In the genomic region with DNA sequence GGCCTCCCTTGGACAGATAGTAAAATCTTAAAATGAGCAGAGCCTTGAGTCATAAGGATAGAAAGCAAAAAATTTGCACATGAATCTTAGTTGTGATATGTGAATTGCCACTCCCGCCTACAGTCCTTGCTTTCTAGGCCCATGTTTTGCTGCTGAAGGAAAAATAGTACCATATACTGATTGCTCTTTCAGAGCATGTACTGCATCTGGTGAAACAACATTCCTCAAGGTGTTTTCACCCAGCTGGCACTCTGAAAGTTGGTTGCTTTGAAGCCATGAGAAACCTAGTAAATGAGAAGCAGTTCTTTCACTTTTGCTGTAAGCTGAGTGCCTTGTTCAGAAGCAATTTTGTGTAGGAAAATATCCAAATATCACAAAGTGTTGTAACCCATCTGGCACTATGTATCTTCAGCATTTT, we compare ENCODE assay signal across 12 cellular contexts. TPM values are rescaled to one million over a fixed set of nuclear protein-coding genes. Genes with fewer than 3 reads are reported as not detected.
DNase-seq lines count a peak whose midpoint lies in the region; ATAC-seq and TF ChIP-seq lines count a peak whose summit lies in the region.
"Had no signal": no experiment of that assay in that cellular context is flagged by ENCODE, and none has a peak within 500 bp of the region (broad histone marks: within the 10 kb centered on the region; RNA-seq: fewer than 3 reads in every experiment).

No MANE protein-coding gene starts in this region.

- no peak overlapping the region for H3K27ac ChIP-seq in CD4-positive, alpha-beta T cell (ENCODE audit: low read depth, low read length)

- H3K9me3 Mint-ChIP-seq in CD4-positive, alpha-beta T cell = no peaks in the 10 kb centered on the region
- H3K9me3 Mint-ChIP-seq: central memory CD8-positive, alpha-beta T cell; natural killer cell treated with Interleukin-12 subunit alpha and Interleukin-12 subunit beta and Interleukin-15 and Interleukin-18, amount 100 ng/mL, for 72 hours had no signal

- no peak overlapping the region for H3K4me3 Mint-ChIP-seq in CD4-positive, alpha-beta T cell
- H3K4me3 Mint-ChIP-seq: central memory CD8-positive, alpha-beta T cell; natural killer cell treated with Interleukin-12 subunit alpha and Interleukin-12 subunit beta and Interleukin-15 and Interleukin-18, amount 100 ng/mL, for 72 hours had no signal

- H3K36me3 Mint-ChIP-seq in CD4-positive, alpha-beta T cell (ENCODE audit: low read depth) = peaks cover 86% of the 10 kb centered on the region

- peaks cover 63% of the 10 kb centered on the region for H3K4me1 Mint-ChIP-seq in CD4-positive, alpha-beta T cell (ENCODE audit: low read depth)

- H3K4me3 ChIP-seq in epithelial cell of esophagus (ENCODE audit: low read length) = no peak overlapping the region
- H3K4me3 ChIP-seq: uterus had no signal

- no peak for DNase-seq in CD4-positive, alpha-beta T cell
- DNase-seq in epithelial cell of esophagus (ENCODE audit: low read depth) = peak; percentile 83
- DNase-seq in SIG-M5 (lab: John Stamatoyannopoulos, UW) = no peak
- DNase-seq in NOMO-1 (lab: John Stamatoyannopoulos, UW; ENCODE audit: unreplicated experiment in 2 of 2) = no peak
- no peak for DNase-seq in OCI-M2 (lab: John Stamatoyannopoulos, UW; ENCODE audit: unreplicated experiment)
- DNase-seq: GDM1, uterus had no signal

- peak overlapping the region; percentile 34 for H3K27ac Mint-ChIP-seq in CD4-positive, alpha-beta T cell

- intact Hi-C loops in CD4-positive, alpha-beta T cell (cut with DNase I, micrococcal nuclease) = loop anchor here in 1 of 2 experiments (10.0 kb wide), 1 partner anchor 935 kb away; a partner anchor contains a TSS

- CTCF ChIA-PET in CD4-positive, alpha-beta T cell (lab: Charles Lee) = no interaction called here

- no peaks in the 10 kb centered on the region for H3K9me3 ChIP-seq in CD4-positive, alpha-beta T cell (ENCODE audit: control insufficient read depth, low read length)
- H3K9me3 ChIP-seq: uterus had no signal

- no peaks in the 10 kb centered on the region for H3K27me3 Mint-ChIP-seq in CD4-positive, alpha-beta T cell
- H3K27me3 Mint-ChIP-seq: central memory CD8-positive, alpha-beta T cell; natural killer cell treated with Interleukin-12 subunit alpha and Interleukin-12 subunit beta and Interleukin-15 and Interleukin-18, amount 100 ng/mL, for 72 hours had no signal

- no peaks in the 10 kb centered on the region for H3K27me3 ChIP-seq in CD4-positive, alpha-beta T cell (ENCODE audit: control insufficient read depth, insufficient read depth, low read length)
- H3K27me3 ChIP-seq: uterus had no signal

- POLR2A ChIA-PET in CD4-positive, alpha-beta T cell (lab: Charles Lee) = interaction anchor here (1.3 kb wide), 1 partner anchor 23 kb away, joined by 3 read pairs; a partner anchor contains a TSS

- ATAC-seq in CD4-positive, alpha-beta T cell (ENCODE audit: poor library complexity) = no peak
- peak; percentile 57 for ATAC-seq in GM19397 (IDR thresholded peaks at IDR 0.05; ENCODE audit: unreplicated experiment)
- ATAC-seq in HG03159 (IDR thresholded peaks at IDR 0.05; ENCODE audit: unreplicated experiment) = peak; percentile 65
- no peak for ATAC-seq in SK-N-SH treated with all-trans-retinoic acid at 6 μM for 48 hours

- TF ChIP-seq CTCF in CD4-positive, alpha-beta T cell (IDR thresholded peaks at IDR 0.05) = no peak
- no peak for TF ChIP-seq CTCF in epithelial cell of esophagus (IDR thresholded peaks at IDR 0.05; ENCODE audit: insufficient read depth, low read depth, low read length, missing control alignments)

TF ChIP-seq in SK-N-SH treated with all-trans-retinoic acid at 6 μM for 48 hours, 23 proteins besides CTCF, POLR2A, EP300 and RAD21:
- TF ChIP-seq ZNF565 (CRISPR knock-in tag; conservative IDR thresholded peaks at IDR 0.05; ENCODE audit: low read depth) = no peak
- TF ChIP-seq, protein P1, sequence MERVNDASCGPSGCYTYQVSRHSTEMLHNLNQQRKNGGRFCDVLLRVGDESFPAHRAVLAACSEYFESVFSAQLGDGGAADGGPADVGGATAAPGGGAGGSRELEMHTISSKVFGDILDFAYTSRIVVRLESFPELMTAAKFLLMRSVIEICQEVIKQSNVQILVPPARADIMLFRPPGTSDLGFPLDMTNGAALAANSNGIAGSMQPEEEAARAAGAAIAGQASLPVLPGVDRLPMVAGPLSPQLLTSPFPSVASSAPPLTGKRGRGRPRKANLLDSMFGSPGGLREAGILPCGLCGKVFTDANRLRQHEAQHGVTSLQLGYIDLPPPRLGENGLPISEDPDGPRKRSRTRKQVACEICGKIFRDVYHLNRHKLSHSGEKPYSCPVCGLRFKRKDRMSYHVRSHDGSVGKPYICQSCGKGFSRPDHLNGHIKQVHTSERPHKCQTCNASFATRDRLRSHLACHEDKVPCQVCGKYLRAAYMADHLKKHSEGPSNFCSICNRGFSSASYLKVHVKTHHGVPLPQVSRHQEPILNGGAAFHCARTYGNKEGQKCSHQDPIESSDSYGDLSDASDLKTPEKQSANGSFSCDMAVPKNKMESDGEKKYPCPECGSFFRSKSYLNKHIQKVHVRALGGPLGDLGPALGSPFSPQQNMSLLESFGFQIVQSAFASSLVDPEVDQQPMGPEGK (CRISPR knock-in tag; IDR thresholded peaks at IDR 0.05; ENCODE audit: borderline replicate concordance) = no peak
- TF ChIP-seq, protein P2, sequence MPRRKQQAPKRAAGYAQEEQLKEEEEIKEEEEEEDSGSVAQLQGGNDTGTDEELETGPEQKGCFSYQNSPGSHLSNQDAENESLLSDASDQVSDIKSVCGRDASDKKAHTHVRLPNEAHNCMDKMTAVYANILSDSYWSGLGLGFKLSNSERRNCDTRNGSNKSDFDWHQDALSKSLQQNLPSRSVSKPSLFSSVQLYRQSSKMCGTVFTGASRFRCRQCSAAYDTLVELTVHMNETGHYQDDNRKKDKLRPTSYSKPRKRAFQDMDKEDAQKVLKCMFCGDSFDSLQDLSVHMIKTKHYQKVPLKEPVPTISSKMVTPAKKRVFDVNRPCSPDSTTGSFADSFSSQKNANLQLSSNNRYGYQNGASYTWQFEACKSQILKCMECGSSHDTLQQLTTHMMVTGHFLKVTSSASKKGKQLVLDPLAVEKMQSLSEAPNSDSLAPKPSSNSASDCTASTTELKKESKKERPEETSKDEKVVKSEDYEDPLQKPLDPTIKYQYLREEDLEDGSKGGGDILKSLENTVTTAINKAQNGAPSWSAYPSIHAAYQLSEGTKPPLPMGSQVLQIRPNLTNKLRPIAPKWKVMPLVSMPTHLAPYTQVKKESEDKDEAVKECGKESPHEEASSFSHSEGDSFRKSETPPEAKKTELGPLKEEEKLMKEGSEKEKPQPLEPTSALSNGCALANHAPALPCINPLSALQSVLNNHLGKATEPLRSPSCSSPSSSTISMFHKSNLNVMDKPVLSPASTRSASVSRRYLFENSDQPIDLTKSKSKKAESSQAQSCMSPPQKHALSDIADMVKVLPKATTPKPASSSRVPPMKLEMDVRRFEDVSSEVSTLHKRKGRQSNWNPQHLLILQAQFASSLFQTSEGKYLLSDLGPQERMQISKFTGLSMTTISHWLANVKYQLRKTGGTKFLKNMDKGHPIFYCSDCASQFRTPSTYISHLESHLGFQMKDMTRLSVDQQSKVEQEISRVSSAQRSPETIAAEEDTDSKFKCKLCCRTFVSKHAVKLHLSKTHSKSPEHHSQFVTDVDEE (CRISPR knock-in tag; IDR thresholded peaks at IDR 0.05) = no peak
- no peak for TF ChIP-seq CSDC2 (CRISPR knock-in tag; IDR thresholded peaks at IDR 0.05)
- TF ChIP-seq ZFP30 (CRISPR knock-in tag; IDR thresholded peaks at IDR 0.05) = no peak
- TF ChIP-seq, protein P3, sequence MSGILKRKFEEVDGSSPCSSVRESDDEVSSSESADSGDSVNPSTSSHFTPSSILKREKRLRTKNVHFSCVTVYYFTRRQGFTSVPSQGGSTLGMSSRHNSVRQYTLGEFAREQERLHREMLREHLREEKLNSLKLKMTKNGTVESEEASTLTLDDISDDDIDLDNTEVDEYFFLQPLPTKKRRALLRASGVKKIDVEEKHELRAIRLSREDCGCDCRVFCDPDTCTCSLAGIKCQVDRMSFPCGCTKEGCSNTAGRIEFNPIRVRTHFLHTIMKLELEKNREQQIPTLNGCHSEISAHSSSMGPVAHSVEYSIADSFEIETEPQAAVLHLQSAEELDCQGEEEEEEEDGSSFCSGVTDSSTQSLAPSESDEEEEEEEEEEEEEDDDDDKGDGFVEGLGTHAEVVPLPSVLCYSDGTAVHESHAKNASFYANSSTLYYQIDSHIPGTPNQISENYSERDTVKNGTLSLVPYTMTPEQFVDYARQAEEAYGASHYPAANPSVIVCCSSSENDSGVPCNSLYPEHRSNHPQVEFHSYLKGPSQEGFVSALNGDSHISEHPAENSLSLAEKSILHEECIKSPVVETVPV (CRISPR knock-in tag; IDR thresholded peaks at IDR 0.05) = no peak
- no peak for TF ChIP-seq ZNF8 (CRISPR knock-in tag; IDR thresholded peaks at IDR 0.05)
- no peak for TF ChIP-seq ZNF70 (CRISPR knock-in tag; IDR thresholded peaks at IDR 0.05)

RNA-seq across cellular contexts. Expression of a gene that starts 10.3 kb away (rescaled TPM):
- total RNA-seq in CD4-positive, alpha-beta T cell = 10 to 100 TPM; 49.1 to 53.4 TPM

RNA-seq across cellular contexts. Expression of a gene that starts 23.4 kb away (rescaled TPM):
- 10 to 100 TPM in 1 of 2 experiments, 1 to 10 TPM in 1; 9.4 to 10.8 TPM for total RNA-seq in CD4-positive, alpha-beta T cell

RNA-seq across cellular contexts. Expression of a gene that starts 27.6 kb away (rescaled TPM):
- total RNA-seq in CD4-positive, alpha-beta T cell = 10 to 100 TPM in 1 of 2 experiments, 1 to 10 TPM in 1; 8.9 to 10.5 TPM

RNA-seq across cellular contexts. Expression of a gene that starts 51.3 kb away (rescaled TPM):
- 10 to 100 TPM; 19.9 to 20.9 TPM for total RNA-seq in CD4-positive, alpha-beta T cell

Comparison
In these comparisons a context has a peak if more than half of its experiments do, and no peak if none do; other contexts are left out.
1. ATAC-seq: peak in GM19397 (single experiment) and HG03159 (single experiment); none in CD4-positive, alpha-beta T cell (single experiment) and SK-N-SH treated with all-trans-retinoic acid at 6 μM for 48 hours (single experiment).